In the genomic region with DNA sequence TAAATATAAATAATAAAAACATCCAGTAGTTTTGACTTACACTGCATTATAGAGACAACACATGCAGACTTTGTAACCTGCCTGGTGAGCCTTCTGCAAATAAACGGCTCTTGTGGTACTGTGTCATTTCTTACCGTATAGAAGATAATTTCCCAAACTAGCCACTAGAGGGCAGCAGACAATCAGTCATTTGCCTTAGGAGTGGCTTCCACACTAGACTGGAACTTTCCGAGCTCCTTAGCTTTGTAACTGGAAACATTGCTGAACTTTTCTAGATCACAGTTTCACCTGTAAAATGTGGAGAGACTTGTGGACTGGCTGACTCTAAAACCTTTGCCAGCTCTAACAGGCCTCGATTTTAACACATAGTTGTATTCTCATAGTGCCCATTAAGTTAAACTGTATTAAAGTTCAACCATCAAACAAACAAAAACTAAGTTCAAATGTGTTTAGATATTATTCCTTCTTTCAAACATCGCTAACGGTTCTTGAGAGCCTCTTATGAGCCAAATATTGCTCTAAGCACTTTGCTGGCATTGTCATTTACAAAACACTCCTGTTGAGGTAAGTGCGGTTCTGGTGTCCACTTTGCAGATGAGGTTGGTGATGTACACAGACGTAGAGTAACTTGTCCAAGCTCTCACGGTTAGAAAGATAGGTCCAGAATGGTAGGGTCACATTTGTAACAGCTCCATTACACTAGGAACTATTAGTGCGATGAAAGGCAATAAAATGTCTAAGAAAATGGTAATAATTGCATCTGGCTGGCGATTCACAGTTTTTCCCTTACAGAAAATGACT, we compare ENCODE assay signal across 8 cellular contexts.
A peak's percentile ranks its signal among the peaks of the same experiment; 100 is the strongest.
DNase-seq lines count a peak whose midpoint lies in the region; ATAC-seq and TF ChIP-seq lines count a peak whose summit lies in the region.

No MANE protein-coding gene starts in this region.

- H3K36me3 ChIP-seq in adrenal gland (replicated peaks in 1 of 2) (no peaks in the 10 kb centered on the region), left ventricle myocardium inferior (no peaks in the 10 kb centered on the region)

- H3K27ac ChIP-seq in adrenal gland (no peak overlapping the region), left ventricle myocardium inferior (replicated peaks) (no peak overlapping the region)

- no peaks in the 10 kb centered on the region for H3K4me1 ChIP-seq in adrenal gland (replicated peaks in 1 of 2)
- peaks cover 5% of the 10 kb centered on the region for H3K4me1 ChIP-seq in left ventricle myocardium inferior

- H3K27me3 ChIP-seq in adrenal gland (no peaks in the 10 kb centered on the region), left ventricle myocardium inferior (ENCODE audit: low read depth) (no peaks in the 10 kb centered on the region)

- intact Hi-C loops in adrenal gland (cut with DNase I) = loop anchor here (5.0 to 10.0 kb wide), 3 partner anchors 152 to 680 kb away; partner anchors contain the start of gene CAMK2D (in 2 of the 2)
- intact Hi-C loops in left ventricle myocardium inferior (cut with micrococcal nuclease) = loop anchor here (10.0 kb wide), 2 partner anchors 150 to 370 kb away; partner anchors contain the start of gene CAMK2D
- intact Hi-C loops in sciatic nerve (cut with DNase I) = no loop called here

- H3K9me3 ChIP-seq in adrenal gland (replicated peaks in 1 of 3) (no peaks in the 10 kb centered on the region), left ventricle myocardium inferior (replicated peaks) (no peaks in the 10 kb centered on the region)

- peak; percentile 95 for ATAC-seq in HG02610 (IDR thresholded peaks at IDR 0.05; ENCODE audit: unreplicated experiment)
- peak; percentile 94 for ATAC-seq in sciatic nerve

- peak; percentile 63 for DNase-seq in activated CD8-positive, alpha-beta memory T cell treated with anti-CD3 and anti-CD28 coated beads for 24 hours
- no peak for DNase-seq in activated CD8-positive, alpha-beta memory T cell treated with anti-CD3 and anti-CD28 coated beads, Interleukin-2, amount 50 U/mL, for 48 hours
- peak; percentile 80 for DNase-seq in NB4 (ENCODE audit: low read depth)
- peak; percentile 89 for DNase-seq in SK-MEL-5 (ENCODE audit: low read depth, low spot score)
- peak; percentile 28 to 75 (median 70) for DNase-seq in adrenal gland
- no peak for DNase-seq in left ventricle myocardium inferior
- DNase-seq in sciatic nerve (ENCODE audit: low spot score) = no peak

- in situ Hi-C loops in SK-MEL-5 (cut with HindIII; ENCODE audit: low pct_unique_long_range_greater_than_20kb, low sequenced_read_pairs) = no loop called here

- no peak overlapping the region for H3K4me3 ChIP-seq in NB4 (ENCODE audit: low read depth, low read length)
- H3K4me3 ChIP-seq in adrenal gland = no peak overlapping the region
- no peak overlapping the region for H3K4me3 ChIP-seq in left ventricle myocardium inferior

- no peak for TF ChIP-seq POLR2A in NB4 (IDR thresholded peaks at IDR 0.05; ENCODE audit: extremely low read depth, insufficient read length)
- no peak for TF ChIP-seq POLR2A in adrenal gland (IDR thresholded peaks at IDR 0.05)

- TF ChIP-seq CTCF in NB4 (IDR thresholded peaks at IDR 0.05; ENCODE audit: low read depth, low read length) (peak; percentile 54), adrenal gland (IDR thresholded peaks at IDR 0.05) (peak; percentile 89 to 93 (median 92)), left ventricle myocardium inferior (IDR thresholded peaks at IDR 0.05; ENCODE audit: borderline replicate concordance) (peak; percentile 85)

- WGBS in adrenal gland, 4 donors = 47 to 52% (median 47%) methylated on average over 11 of the region's 11 CpGs

Comparison
In these comparisons a context has a peak if more than half of its experiments do, and no peak if none do; other contexts are left out.
1. DNase-seq: peak in activated CD8-positive, alpha-beta memory T cell treated with anti-CD3 and anti-CD28 coated beads for 24 hours (single experiment), NB4 (single experiment), SK-MEL-5 (single experiment) and adrenal gland (7 of 7); none in activated CD8-positive, alpha-beta memory T cell treated with anti-CD3 and anti-CD28 coated beads, Interleukin-2, amount 50 U/mL, for 48 hours (single experiment), left ventricle myocardium inferior (single experiment) and sciatic nerve (single experiment).
2. Peak in every context shown above with its lines, with median percentiles within 50 percentile points of each other: CTCF ChIP-seq.